In genomic region chr19:45717983-45718650, GRCh38 we compare ENCODE assay signal across 6 cellular contexts. TPM values are rescaled to one million over a fixed set of nuclear protein-coding genes. Genes with fewer than 3 reads are reported as not detected.
DNase-seq lines count a peak whose midpoint lies in the region; ATAC-seq and TF ChIP-seq lines count a peak whose summit lies in the region.

No MANE protein-coding gene starts in this region.

- no peak for TF ChIP-seq CTCF in type B pancreatic cell (conservative IDR thresholded peaks at IDR 0.05)

- H3K36me3 Mint-ChIP-seq in activated T-cell treated with anti-CD3 and anti-CD28 coated beads, Interleukin-2, amount 50 U/mL, for 24 hours (ENCODE audit: low read depth) = peaks cover 57% of the 10 kb centered on the region
- peaks cover 6% of the 10 kb centered on the region for H3K36me3 Mint-ChIP-seq in type B pancreatic cell

- H3K9me3 Mint-ChIP-seq in activated T-cell treated with anti-CD3 and anti-CD28 coated beads, Interleukin-2, amount 50 U/mL, for 24 hours = no peaks in the 10 kb centered on the region
- no peaks in the 10 kb centered on the region for H3K9me3 Mint-ChIP-seq in type B pancreatic cell

- peak overlapping the region; percentile 99 for H3K27ac Mint-ChIP-seq in activated T-cell treated with anti-CD3 and anti-CD28 coated beads, Interleukin-2, amount 50 U/mL, for 24 hours
- H3K27ac Mint-ChIP-seq in type B pancreatic cell = peak overlapping the region; percentile 99

- H3K4me1 Mint-ChIP-seq in activated T-cell treated with anti-CD3 and anti-CD28 coated beads, Interleukin-2, amount 50 U/mL, for 24 hours (ENCODE audit: low read depth) = peaks cover 51% of the 10 kb centered on the region
- peaks cover 33% of the 10 kb centered on the region for H3K4me1 Mint-ChIP-seq in type B pancreatic cell (ENCODE audit: unreplicated experiment)

- no peak for DNase-seq in activated T-cell treated with anti-CD3 and anti-CD28 coated beads, Interleukin-2, amount 50 U/mL, for 24 hours
- no peak for DNase-seq in activated T-cell treated with anti-CD3 and anti-CD28 coated beads, Interleukin-2, amount 50 U/mL, for 1 hour
- peak; percentile 42 for DNase-seq in left ventricle myocardium superior
- DNase-seq in type B pancreatic cell (ENCODE audit: extremely low spot score, unreplicated experiment) = no peak
- no peak for DNase-seq in putamen (ENCODE audit: low spot score)
- DNase-seq in HuH-7.5 (ENCODE audit: low spot score) = no peak

- ATAC-seq in left ventricle myocardium superior = peak; percentile 1

- peak overlapping the region; percentile 93 for H3K4me3 Mint-ChIP-seq in activated T-cell treated with anti-CD3 and anti-CD28 coated beads, Interleukin-2, amount 50 U/mL, for 24 hours
- H3K4me3 Mint-ChIP-seq in type B pancreatic cell = peak overlapping the region; percentile 90

- intact Hi-C loops in left ventricle myocardium superior (cut with micrococcal nuclease) = no loop called here

- H3K27me3 Mint-ChIP-seq in activated T-cell treated with anti-CD3 and anti-CD28 coated beads, Interleukin-2, amount 50 U/mL, for 24 hours = no peaks in the 10 kb centered on the region
- no peaks in the 10 kb centered on the region for H3K27me3 Mint-ChIP-seq in type B pancreatic cell

RNA-seq across cellular contexts. Expression of gene FBXO46, which starts 12.6 kb away (rescaled TPM):
- 15.4 TPM for total RNA-seq in left ventricle myocardium superior
- 27.8 and 37.5 TPM in 2 replicates for total RNA-seq in type B pancreatic cell (ENCODE audit: low replicate concordance)

RNA-seq across cellular contexts. Expression of gene MEIOSIN, which starts 15.1 kb away (rescaled TPM):
- not detected for total RNA-seq in left ventricle myocardium superior
- total RNA-seq in type B pancreatic cell (ENCODE audit: low replicate concordance) = not detected in 2 replicates

RNA-seq across cellular contexts. Expression of gene QPCTL, which starts 25.7 kb away (rescaled TPM):
- total RNA-seq in left ventricle myocardium superior (1.2 TPM), type B pancreatic cell (ENCODE audit: low replicate concordance) (8.2 and 9.4 TPM in 2 replicates)

RNA-seq across cellular contexts. Expression of gene SNRPD2, which starts 26.4 kb away (rescaled TPM):
- total RNA-seq in left ventricle myocardium superior (233 TPM), type B pancreatic cell (ENCODE audit: low replicate concordance) (397 and 471 TPM in 2 replicates)

RNA-seq across cellular contexts. Expression of gene GIPR, which starts 50.1 kb away (rescaled TPM):
- total RNA-seq in left ventricle myocardium superior = 4.1 TPM
- 8.0 and 9.1 TPM in 2 replicates for total RNA-seq in type B pancreatic cell (ENCODE audit: low replicate concordance)
